9 cellular contexts compared by ENCODE assay signal in genomic region chr10:13382759-13383753, GRCh38. TPM values are rescaled to one million over a fixed set of nuclear protein-coding genes. Genes with fewer than 3 reads are reported as not detected.
DNase-seq lines count a peak whose midpoint lies in the region; ATAC-seq and TF ChIP-seq lines count a peak whose summit lies in the region.
"Had no signal": no experiment of that assay in that cellular context is flagged by ENCODE, and none has a peak within 500 bp of the region (broad histone marks: within the 10 kb centered on the region; RNA-seq: fewer than 3 reads in every experiment).

No MANE protein-coding gene starts in this region.

- H3K9me3 ChIP-seq in iPS-20b (ENCODE audit: insufficient read depth, low read depth, low read length), result no peaks in the 10 kb centered on the region
- no peaks in the 10 kb centered on the region for H3K9me3 ChIP-seq in skeletal muscle satellite cell (replicated peaks; ENCODE audit: low read length)

- 0 out of 2 replicates have a peak, but pooled peaks cover 3% of the 10 kb centered on the region for H3K4me1 ChIP-seq in iPS-20b (ENCODE audit: insufficient read depth, low read length)
- peaks cover 16% of the 10 kb centered on the region for H3K4me1 ChIP-seq in skeletal muscle satellite cell (ENCODE audit: control insufficient read depth, insufficient read depth, low read length)

- DNase-seq in NCI-H345 (lab: John Stamatoyannopoulos, UW), result peak; percentile 11
- no peak for DNase-seq in NCI-H345 treated with DMSO at 0.1 percent for 48 hours (lab: John Stamatoyannopoulos, UW; ENCODE audit: unreplicated experiment)
- no peak for DNase-seq in inferior parietal cortex (ENCODE audit: extremely low spot score)
- no peak for DNase-seq in germinal center (ENCODE audit: low spot score)
- no peak for DNase-seq in AML-193 (lab: John Stamatoyannopoulos, UW)

- H3K36me3 ChIP-seq in iPS-20b (ENCODE audit: insufficient read depth, low read depth, low read length), result no peaks in the 10 kb centered on the region
- H3K36me3 ChIP-seq in skeletal muscle satellite cell (ENCODE audit: insufficient read depth, low read length), result no peaks in the 10 kb centered on the region
- H3K36me3 ChIP-seq: cardiac muscle cell had no signal

- H3K27me3 ChIP-seq in iPS-20b (ENCODE audit: insufficient read depth, low read length), result peaks cover 27% of the 10 kb centered on the region
- H3K27me3 ChIP-seq in skeletal muscle satellite cell (ENCODE audit: control insufficient read depth, insufficient read depth, low read length), result peaks cover 24% of the 10 kb centered on the region

- H3K27ac ChIP-seq in iPS-20b (ENCODE audit: low read length), result no peak overlapping the region
- H3K27ac ChIP-seq: cardiac muscle cell had no signal

- peak; percentile 83 for ATAC-seq in SK-N-SH treated with all-trans-retinoic acid at 6 μM for 48 hours

- H3K4me3 ChIP-seq in iPS-20b (ENCODE audit: low read length) (peak overlapping the region; percentile 72), skeletal muscle satellite cell (ENCODE audit: low read length) (peak overlapping the region; percentile 52)
- H3K4me3 ChIP-seq: cardiac muscle cell had no signal

- no peak overlapping the region for H3K9ac ChIP-seq in iPS-20b (ENCODE audit: low read depth, low read length)
- no peak overlapping the region for H3K9ac ChIP-seq in skeletal muscle satellite cell (ENCODE audit: low read depth, low read length)

- H3K4me2 ChIP-seq in skeletal muscle satellite cell (ENCODE audit: low read length), result peak overlapping the region; percentile 82

TF ChIP-seq in SK-N-SH treated with all-trans-retinoic acid at 6 μM for 48 hours, 23 proteins besides CTCF, POLR2A, EP300 and RAD21:
- TF ChIP-seq, protein P1, sequence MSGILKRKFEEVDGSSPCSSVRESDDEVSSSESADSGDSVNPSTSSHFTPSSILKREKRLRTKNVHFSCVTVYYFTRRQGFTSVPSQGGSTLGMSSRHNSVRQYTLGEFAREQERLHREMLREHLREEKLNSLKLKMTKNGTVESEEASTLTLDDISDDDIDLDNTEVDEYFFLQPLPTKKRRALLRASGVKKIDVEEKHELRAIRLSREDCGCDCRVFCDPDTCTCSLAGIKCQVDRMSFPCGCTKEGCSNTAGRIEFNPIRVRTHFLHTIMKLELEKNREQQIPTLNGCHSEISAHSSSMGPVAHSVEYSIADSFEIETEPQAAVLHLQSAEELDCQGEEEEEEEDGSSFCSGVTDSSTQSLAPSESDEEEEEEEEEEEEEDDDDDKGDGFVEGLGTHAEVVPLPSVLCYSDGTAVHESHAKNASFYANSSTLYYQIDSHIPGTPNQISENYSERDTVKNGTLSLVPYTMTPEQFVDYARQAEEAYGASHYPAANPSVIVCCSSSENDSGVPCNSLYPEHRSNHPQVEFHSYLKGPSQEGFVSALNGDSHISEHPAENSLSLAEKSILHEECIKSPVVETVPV (CRISPR knock-in tag; IDR thresholded peaks at IDR 0.05), result no peak
- peak; percentile 88 for TF ChIP-seq ZNF70 (CRISPR knock-in tag; IDR thresholded peaks at IDR 0.05)
- TF ChIP-seq OSR1 (CRISPR knock-in tag; IDR thresholded peaks at IDR 0.05), result no peak
TF ChIP-seq in SK-N-SH treated with all-trans-retinoic acid at 6 μM for 48 hours: peak in this region for 1.

RNA-seq across cellular contexts. Expression of gene SEPHS1, which starts 35.0 kb away (rescaled TPM):
- 18.6 and 22.6 TPM in 2 replicates for total RNA-seq in skeletal muscle satellite cell (2012; rRNA removed)
